14 cellular contexts compared by ENCODE assay signal in genomic region chr11:36346562-36347383, GRCh38.
"Had no signal": no experiment of that assay in that cellular context is flagged by ENCODE, and none has a peak within 500 bp of the region (broad histone marks: within the 10 kb centered on the region; RNA-seq: fewer than 3 reads in every experiment).

No MANE protein-coding gene starts in this region.

- H3K9me3 Mint-ChIP-seq: activated CD4-positive, alpha-beta memory T cell treated with anti-CD3 and anti-CD28 coated beads, Interleukin-2, amount 10 ng/mL, durations not matched to agents 7 days and 5 days; activated naive CD4-positive, alpha-beta T cell treated with anti-CD3 and anti-CD28 coated beads, Interleukin-2, amount 50 U/mL, for 24 hours; dendritic cell treated with granulocyte-macrophage colony-stimulating factor and Interleukin-4, amounts not matched to agents 40 ng/mL and 50 ng/mL, for 4 days; effector memory CD8-positive, alpha-beta T cell had no signal

- H3K36me3 Mint-ChIP-seq: activated naive CD4-positive, alpha-beta T cell treated with anti-CD3 and anti-CD28 coated beads, Interleukin-2, amount 50 U/mL, for 24 hours had no signal

- DNase-seq: activated CD4-positive, alpha-beta memory T cell treated with anti-CD3 and anti-CD28 coated beads, Interleukin-2, amount 10 ng/mL, durations not matched to agents 7 days and 5 days; activated CD8-positive, alpha-beta memory T cell treated with anti-CD3 and anti-CD28 coated beads, Interleukin-2, amount 50 U/mL, for 4 hours; activated effector memory CD4-positive, alpha-beta T cell treated with Interleukin-2 at 50 U/mL for 16 hours; amygdala; brain microvascular endothelial cell; effector memory CD8-positive, alpha-beta T cell; hypothalamus; retina; stimulated activated CD4-positive, alpha-beta T cell treated with anti-CD3 and anti-CD28 coated beads, Interleukin-4, amount 100 ng/mL, for 1 hour; stimulated activated CD8-positive, alpha-beta memory T cell treated with anti-CD3 and anti-CD28 coated beads, Interleukin-4, amount 100 ng/mL, for 48 hours; thyroid gland; uterus had no signal

- ATAC-seq: effector memory CD8-positive, alpha-beta T cell had no signal

- H3K4me1 Mint-ChIP-seq: activated naive CD4-positive, alpha-beta T cell treated with anti-CD3 and anti-CD28 coated beads, Interleukin-2, amount 50 U/mL, for 24 hours had no signal

- H3K27ac Mint-ChIP-seq: activated CD4-positive, alpha-beta memory T cell treated with anti-CD3 and anti-CD28 coated beads, Interleukin-2, amount 10 ng/mL, durations not matched to agents 7 days and 5 days; activated naive CD4-positive, alpha-beta T cell treated with anti-CD3 and anti-CD28 coated beads, Interleukin-2, amount 50 U/mL, for 24 hours; dendritic cell treated with granulocyte-macrophage colony-stimulating factor and Interleukin-4, amounts not matched to agents 40 ng/mL and 50 ng/mL, for 4 days; effector memory CD8-positive, alpha-beta T cell had no signal

- H3K4me3 Mint-ChIP-seq: activated CD4-positive, alpha-beta memory T cell treated with anti-CD3 and anti-CD28 coated beads, Interleukin-2, amount 10 ng/mL, durations not matched to agents 7 days and 5 days; activated naive CD4-positive, alpha-beta T cell treated with anti-CD3 and anti-CD28 coated beads, Interleukin-2, amount 50 U/mL, for 24 hours; dendritic cell treated with granulocyte-macrophage colony-stimulating factor and Interleukin-4, amounts not matched to agents 40 ng/mL and 50 ng/mL, for 4 days; effector memory CD8-positive, alpha-beta T cell had no signal
